ENCODE assay signal across 1 cellular context in the genomic region with DNA sequence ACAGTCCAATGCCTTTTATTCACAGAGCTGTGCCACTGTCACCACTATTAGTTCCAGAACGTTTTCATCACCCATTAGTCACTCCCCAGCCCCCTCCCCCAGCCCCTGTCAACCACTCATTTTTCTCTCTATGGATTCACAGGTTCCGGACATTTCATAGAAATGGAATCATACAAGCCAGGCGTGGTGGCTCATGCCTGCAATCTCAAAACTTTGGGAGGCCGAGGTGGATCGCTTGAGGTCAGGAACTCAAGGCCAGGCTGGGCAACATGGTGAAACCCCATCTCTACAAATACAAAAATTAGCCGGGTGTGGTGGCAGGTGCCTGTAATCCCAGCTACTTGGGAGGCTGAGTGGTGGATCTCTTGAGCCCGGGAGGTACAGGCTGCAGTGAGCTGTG.
TF ChIP-seq lines count a peak whose summit lies in the region.

No MANE protein-coding gene starts in this region.

TF ChIP-seq in SK-N-SH treated with all-trans-retinoic acid at 6 μM for 48 hours, 23 proteins besides CTCF, POLR2A, EP300 and RAD21 (continued from another document):
- TF ChIP-seq, protein P1, sequence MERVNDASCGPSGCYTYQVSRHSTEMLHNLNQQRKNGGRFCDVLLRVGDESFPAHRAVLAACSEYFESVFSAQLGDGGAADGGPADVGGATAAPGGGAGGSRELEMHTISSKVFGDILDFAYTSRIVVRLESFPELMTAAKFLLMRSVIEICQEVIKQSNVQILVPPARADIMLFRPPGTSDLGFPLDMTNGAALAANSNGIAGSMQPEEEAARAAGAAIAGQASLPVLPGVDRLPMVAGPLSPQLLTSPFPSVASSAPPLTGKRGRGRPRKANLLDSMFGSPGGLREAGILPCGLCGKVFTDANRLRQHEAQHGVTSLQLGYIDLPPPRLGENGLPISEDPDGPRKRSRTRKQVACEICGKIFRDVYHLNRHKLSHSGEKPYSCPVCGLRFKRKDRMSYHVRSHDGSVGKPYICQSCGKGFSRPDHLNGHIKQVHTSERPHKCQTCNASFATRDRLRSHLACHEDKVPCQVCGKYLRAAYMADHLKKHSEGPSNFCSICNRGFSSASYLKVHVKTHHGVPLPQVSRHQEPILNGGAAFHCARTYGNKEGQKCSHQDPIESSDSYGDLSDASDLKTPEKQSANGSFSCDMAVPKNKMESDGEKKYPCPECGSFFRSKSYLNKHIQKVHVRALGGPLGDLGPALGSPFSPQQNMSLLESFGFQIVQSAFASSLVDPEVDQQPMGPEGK (CRISPR knock-in tag; IDR thresholded peaks at IDR 0.05; ENCODE audit: borderline replicate concordance), result no peak
- TF ChIP-seq TCF4 (CRISPR knock-in tag; IDR thresholded peaks at IDR 0.05; ENCODE audit: borderline replicate concordance), result no peak
- TF ChIP-seq, protein P2, sequence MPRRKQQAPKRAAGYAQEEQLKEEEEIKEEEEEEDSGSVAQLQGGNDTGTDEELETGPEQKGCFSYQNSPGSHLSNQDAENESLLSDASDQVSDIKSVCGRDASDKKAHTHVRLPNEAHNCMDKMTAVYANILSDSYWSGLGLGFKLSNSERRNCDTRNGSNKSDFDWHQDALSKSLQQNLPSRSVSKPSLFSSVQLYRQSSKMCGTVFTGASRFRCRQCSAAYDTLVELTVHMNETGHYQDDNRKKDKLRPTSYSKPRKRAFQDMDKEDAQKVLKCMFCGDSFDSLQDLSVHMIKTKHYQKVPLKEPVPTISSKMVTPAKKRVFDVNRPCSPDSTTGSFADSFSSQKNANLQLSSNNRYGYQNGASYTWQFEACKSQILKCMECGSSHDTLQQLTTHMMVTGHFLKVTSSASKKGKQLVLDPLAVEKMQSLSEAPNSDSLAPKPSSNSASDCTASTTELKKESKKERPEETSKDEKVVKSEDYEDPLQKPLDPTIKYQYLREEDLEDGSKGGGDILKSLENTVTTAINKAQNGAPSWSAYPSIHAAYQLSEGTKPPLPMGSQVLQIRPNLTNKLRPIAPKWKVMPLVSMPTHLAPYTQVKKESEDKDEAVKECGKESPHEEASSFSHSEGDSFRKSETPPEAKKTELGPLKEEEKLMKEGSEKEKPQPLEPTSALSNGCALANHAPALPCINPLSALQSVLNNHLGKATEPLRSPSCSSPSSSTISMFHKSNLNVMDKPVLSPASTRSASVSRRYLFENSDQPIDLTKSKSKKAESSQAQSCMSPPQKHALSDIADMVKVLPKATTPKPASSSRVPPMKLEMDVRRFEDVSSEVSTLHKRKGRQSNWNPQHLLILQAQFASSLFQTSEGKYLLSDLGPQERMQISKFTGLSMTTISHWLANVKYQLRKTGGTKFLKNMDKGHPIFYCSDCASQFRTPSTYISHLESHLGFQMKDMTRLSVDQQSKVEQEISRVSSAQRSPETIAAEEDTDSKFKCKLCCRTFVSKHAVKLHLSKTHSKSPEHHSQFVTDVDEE (CRISPR knock-in tag; IDR thresholded peaks at IDR 0.05), result no peak
- no peak for TF ChIP-seq GLIS3 (CRISPR knock-in tag; IDR thresholded peaks at IDR 0.05)
- no peak for TF ChIP-seq RARB (CRISPR knock-in tag; IDR thresholded peaks at IDR 0.05)
- TF ChIP-seq CSDC2 (CRISPR knock-in tag; IDR thresholded peaks at IDR 0.05), result no peak
- no peak for TF ChIP-seq ZNF565 (CRISPR knock-in tag; conservative IDR thresholded peaks at IDR 0.05; ENCODE audit: low read depth)
- TF ChIP-seq, protein P3, sequence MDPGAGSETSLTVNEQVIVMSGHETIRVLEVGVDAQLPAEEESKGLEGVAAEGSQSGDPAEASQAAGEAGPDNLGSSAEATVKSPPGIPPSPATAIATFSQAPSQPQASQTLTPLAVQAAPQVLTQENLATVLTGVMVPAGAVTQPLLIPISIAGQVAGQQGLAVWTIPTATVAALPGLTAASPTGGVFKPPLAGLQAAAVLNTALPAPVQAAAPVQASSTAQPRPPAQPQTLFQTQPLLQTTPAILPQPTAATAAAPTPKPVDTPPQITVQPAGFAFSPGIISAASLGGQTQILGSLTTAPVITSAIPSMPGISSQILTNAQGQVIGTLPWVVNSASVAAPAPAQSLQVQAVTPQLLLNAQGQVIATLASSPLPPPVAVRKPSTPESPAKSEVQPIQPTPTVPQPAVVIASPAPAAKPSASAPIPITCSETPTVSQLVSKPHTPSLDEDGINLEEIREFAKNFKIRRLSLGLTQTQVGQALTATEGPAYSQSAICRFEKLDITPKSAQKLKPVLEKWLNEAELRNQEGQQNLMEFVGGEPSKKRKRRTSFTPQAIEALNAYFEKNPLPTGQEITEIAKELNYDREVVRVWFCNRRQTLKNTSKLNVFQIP (CRISPR knock-in tag; IDR thresholded peaks at IDR 0.05; ENCODE audit: borderline replicate concordance, low read depth), result no peak
- TF ChIP-seq ZNF70 (CRISPR knock-in tag; IDR thresholded peaks at IDR 0.05), result no peak
- TF ChIP-seq ISL1 (CRISPR knock-in tag; IDR thresholded peaks at IDR 0.05), result no peak
- no peak for TF ChIP-seq ZNF8 (CRISPR knock-in tag; IDR thresholded peaks at IDR 0.05)
- no peak for TF ChIP-seq TOX (CRISPR knock-in tag; IDR thresholded peaks at IDR 0.05; ENCODE audit: borderline replicate concordance)
